Comparison of ENCODE assay signal across 2 cellular contexts in genomic region chr21:44903689-44904088, GRCh38.
A peak's percentile ranks its signal among the peaks of the same experiment; 100 is the strongest.
TF ChIP-seq lines count a peak whose summit lies in the region.

No MANE protein-coding gene starts in this region.

TF ChIP-seq in H1, 55 proteins besides CTCF, POLR2A, EP300 and RAD21:
- TF ChIP-seq GTF2F1 (IDR thresholded peaks at IDR 0.05; ENCODE audit: borderline replicate concordance, low read depth, low read length), result no peak
- TF ChIP-seq KDM5A (IDR thresholded peaks at IDR 0.05; ENCODE audit: low read length), result no peak
- TF ChIP-seq TEAD4 (IDR thresholded peaks at IDR 0.05; ENCODE audit: low read depth, low read length), result no peak
- TF ChIP-seq TAF1 (IDR thresholded peaks at IDR 0.05; ENCODE audit: low read depth, low read length), result no peak
- TF ChIP-seq SP1 (IDR thresholded peaks at IDR 0.05; ENCODE audit: low read depth, low read length), result no peak
- no peak for TF ChIP-seq EZH2 (IDR thresholded peaks at IDR 0.05; ENCODE audit: low read depth, low read length, severe bottlenecking)
- no peak for TF ChIP-seq MAFK (IDR thresholded peaks at IDR 0.05; ENCODE audit: low read depth, low read length)
- TF ChIP-seq SP4 (IDR thresholded peaks at IDR 0.05; ENCODE audit: low read length), result no peak
- no peak for TF ChIP-seq RBBP5 (IDR thresholded peaks at IDR 0.05; ENCODE audit: borderline replicate concordance, low read depth, low read length)
- TF ChIP-seq ATF2 (IDR thresholded peaks at IDR 0.05; ENCODE audit: low read length), result no peak
- TF ChIP-seq GABPA (IDR thresholded peaks at IDR 0.05; ENCODE audit: borderline replicate concordance, insufficient read depth, low read length), result no peak
- TF ChIP-seq ASH2L (IDR thresholded peaks at IDR 0.05; ENCODE audit: low read length), result no peak
- no peak for TF ChIP-seq SIN3A (conservative IDR thresholded peaks at IDR 0.05 in 1 of 2, IDR thresholded peaks at IDR 0.05 in 1 of 2; ENCODE audit: low read depth in 1 of 2, low read length in 2 of 2)
- no peak for TF ChIP-seq FOSL1 (IDR thresholded peaks at IDR 0.05; ENCODE audit: insufficient read depth, low read depth, low read length)
- no peak for TF ChIP-seq NANOG (IDR thresholded peaks at IDR 0.05; ENCODE audit: insufficient read depth, low read depth, low read length, poor library complexity, severe bottlenecking)
- TF ChIP-seq USF2 (IDR thresholded peaks at IDR 0.05; ENCODE audit: low read length), result no peak
- no peak for TF ChIP-seq NRF1 (IDR thresholded peaks at IDR 0.05; ENCODE audit: low read depth, low read length)
- no peak for TF ChIP-seq POLR2AphosphoS5 (IDR thresholded peaks at IDR 0.05; ENCODE audit: low read depth, low read length)
- no peak for TF ChIP-seq BRCA1 (IDR thresholded peaks at IDR 0.05; ENCODE audit: low read depth, low read length)
- no peak for TF ChIP-seq ZNF274 (IDR thresholded peaks at IDR 0.05; ENCODE audit: borderline replicate concordance, extremely low read depth, low read length)

TF ChIP-seq in HepG2, 621 proteins besides CTCF, POLR2A, EP300 and RAD21:
- no peak for TF ChIP-seq ZNF572 (CRISPR knock-in tag; IDR thresholded peaks at IDR 0.05)
- TF ChIP-seq ZBTB33 (CRISPR knock-in tag; IDR thresholded peaks at IDR 0.05), result peak; percentile 73
- peak; percentile 26; the same call in 1 of the 2 replicates for TF ChIP-seq ZBTB38 (CRISPR knock-in tag; IDR thresholded peaks at IDR 0.05)
- no peak for TF ChIP-seq ATF5 (CRISPR knock-in tag; IDR thresholded peaks at IDR 0.05; ENCODE audit: low read depth)
- TF ChIP-seq SIN3B (IDR thresholded peaks at IDR 0.05; ENCODE audit: low read length), result no peak
- no peak for TF ChIP-seq ZNF567 (CRISPR knock-in tag; IDR thresholded peaks at IDR 0.05; ENCODE audit: borderline replicate concordance)
TF ChIP-seq in HepG2: peak in this region for 2.
